In genomic region chr13:87398047-87398446, GRCh38 we compare ENCODE assay signal across 27 cellular contexts.
"Had no signal": no experiment of that assay in that cellular context is flagged by ENCODE, and none has a peak within 500 bp of the region (broad histone marks: within the 10 kb centered on the region; RNA-seq: fewer than 3 reads in every experiment).

No MANE protein-coding gene starts in this region.

- H3K4me1 ChIP-seq: breast epithelium had no signal

- H3K27ac Mint-ChIP-seq: activated CD8-positive, alpha-beta memory T cell treated with anti-CD3 and anti-CD28 coated beads, Interleukin-2, amount 10 ng/mL, durations not matched to agents 7 days and 5 days; activated naive CD4-positive, alpha-beta T cell treated with anti-CD3 and anti-CD28 coated beads for 36 hours; activated naive CD8-positive, alpha-beta T cell; activated T-cell treated with anti-CD3 and anti-CD28 coated beads, Interleukin-2, amount 50 U/mL, for 24 hours; activated T-helper 1 cell treated with anti-CD3 and anti-CD28 coated beads, Interleukin-12 subunit alpha, Interleukin-12 subunit beta, Interleukin-2, Interleukin-4 antibody, amounts not matched to agents 30 ng/mL and 10 ng/mL and 1 ng/mL, durations not matched to agents 14 hours and 24 hours and 36 hours; T-cell had no signal

- H3K4me3 Mint-ChIP-seq: activated CD8-positive, alpha-beta memory T cell treated with anti-CD3 and anti-CD28 coated beads, Interleukin-2, amount 10 ng/mL, durations not matched to agents 7 days and 5 days; activated naive CD4-positive, alpha-beta T cell treated with anti-CD3 and anti-CD28 coated beads for 36 hours; activated naive CD8-positive, alpha-beta T cell; activated T-cell treated with anti-CD3 and anti-CD28 coated beads, Interleukin-2, amount 50 U/mL, for 24 hours; activated T-helper 1 cell treated with anti-CD3 and anti-CD28 coated beads, Interleukin-12 subunit alpha, Interleukin-12 subunit beta, Interleukin-2, Interleukin-4 antibody, amounts not matched to agents 30 ng/mL and 10 ng/mL and 1 ng/mL, durations not matched to agents 14 hours and 24 hours and 36 hours; T-cell had no signal

- FAIRE-seq: RCC 7860 had no signal

- H3K9me3 ChIP-seq: breast epithelium, MG63 had no signal

- H3K4me3 ChIP-seq: breast epithelium, MG63 had no signal

- H3K4me1 Mint-ChIP-seq: activated CD8-positive, alpha-beta memory T cell treated with anti-CD3 and anti-CD28 coated beads, Interleukin-2, amount 10 ng/mL, durations not matched to agents 7 days and 5 days; T-cell had no signal

- H3K9me3 Mint-ChIP-seq: activated T-cell treated with anti-CD3 and anti-CD28 coated beads, Interleukin-2, amount 50 U/mL, for 24 hours; activated T-helper 1 cell treated with anti-CD3 and anti-CD28 coated beads, Interleukin-12 subunit alpha, Interleukin-12 subunit beta, Interleukin-2, Interleukin-4 antibody, amounts not matched to agents 30 ng/mL and 10 ng/mL and 1 ng/mL, durations not matched to agents 14 hours and 24 hours and 36 hours had no signal

- H3K4me2 ChIP-seq: KMS-11 had no signal

- H3K27me3 Mint-ChIP-seq: activated CD8-positive, alpha-beta memory T cell treated with anti-CD3 and anti-CD28 coated beads, Interleukin-2, amount 10 ng/mL, durations not matched to agents 7 days and 5 days; activated naive CD8-positive, alpha-beta T cell; activated T-cell treated with anti-CD3 and anti-CD28 coated beads, Interleukin-2, amount 50 U/mL, for 24 hours; T-cell had no signal

- H3K27me3 ChIP-seq: breast epithelium, MG63 had no signal

- H3K9ac ChIP-seq: KMS-11 had no signal

- DNase-seq: activated CD4-positive, alpha-beta T cell treated with anti-CD3 and anti-CD28 coated beads for 48 hours; activated CD4-positive, alpha-beta T cell treated with anti-CD3 and anti-CD28 coated beads, Interleukin-2, amount 50 U/mL, for 4 hours; activated CD4-positive, CD25-positive, alpha-beta regulatory T cell treated with anti-CD3 and anti-CD28 coated beads, Interleukin-2, amount 50 U/mL, for 72 hours; activated CD8-positive, alpha-beta memory T cell treated with anti-CD3 and anti-CD28 coated beads, Interleukin-2, amount 10 ng/mL, durations not matched to agents 7 days and 5 days; activated effector memory CD4-positive, alpha-beta T cell treated with anti-CD3 and anti-CD28 coated beads, Interleukin-2, amount 50 U/mL, for 16 hours; activated naive CD4-positive, alpha-beta T cell treated with anti-CD3 and anti-CD28 coated beads for 36 hours; activated T-cell treated with anti-CD3 and anti-CD28 coated beads, Interleukin-2, amount 50 U/mL, for 24 hours; anterior cingulate cortex; caudate nucleus; MG63; MV-4-11; NCI-H1092 treated with DMSO at 0.1 percent for 48 hours; NCI-H1417 treated with DMSO at 0.1 percent for 48 hours; NCI-H1694; NCI-H2029; NCI-H345; NCI-H510A; NCI-H526 treated with DMSO at 0.1 percent for 48 hours; NK-92 treated with Interleukin-12 subunit alpha and Interleukin-12 subunit beta, amount 100 ng/mL, for 24 hours; SHP77 treated with DMSO at 0.1 percent for 48 hours; T-cell; T-helper 2 cell had no signal

- H3K36me3 ChIP-seq: breast epithelium, MG63 had no signal

- H3K36me3 Mint-ChIP-seq: activated CD8-positive, alpha-beta memory T cell treated with anti-CD3 and anti-CD28 coated beads, Interleukin-2, amount 10 ng/mL, durations not matched to agents 7 days and 5 days; activated naive CD8-positive, alpha-beta T cell; T-cell had no signal

- ATAC-seq: activated CD8-positive, alpha-beta memory T cell treated with anti-CD3 and anti-CD28 coated beads, Interleukin-2, amount 10 ng/mL, durations not matched to agents 7 days and 5 days; T-cell had no signal

- H3K27ac ChIP-seq: breast epithelium, KMS-11 had no signal
